In genomic region chr15:40238927-40239591, GRCh38 we compare ENCODE assay signal across 1 cellular context.
A peak's percentile ranks its signal among the peaks of the same experiment; 100 is the strongest.
TF ChIP-seq lines count a peak whose summit lies in the region.

Gene PAK6, plus strand, starts transcription at chr15:40239063. Its CDS starts 25,723 bp downstream, at chr15:40264786.

TF ChIP-seq in HEK293, 187 proteins besides CTCF, POLR2A, EP300 and RAD21 (continued from another document):
- TF ChIP-seq ZBTB21 (tag by site-specific recombination; IDR thresholded peaks at IDR 0.05) (peak; percentile 85), MYNN (tag by site-specific recombination; IDR thresholded peaks at IDR 0.05; ENCODE audit: borderline replicate concordance) (peak; percentile 77), PRDM10 (tag by site-specific recombination; IDR thresholded peaks at IDR 0.05) (0 out of 2 replicates have a peak, but pooled peaks have one; percentile 21), ZNF239 (tag by site-specific recombination; IDR thresholded peaks at IDR 0.05) (no peak), ZBTB26 (tag by site-specific recombination; optimal IDR thresholded peaks at IDR 0.05) (peak; percentile 41), ZNF292 (tag by site-specific recombination; IDR thresholded peaks at IDR 0.05; ENCODE audit: borderline replicate concordance, low read depth) (no peak), ZNF174 (tag by site-specific recombination; IDR thresholded peaks at IDR 0.05) (no peak), ZNF2 (tag by site-specific recombination; IDR thresholded peaks at IDR 0.05) (no peak), ZBTB44 (tag by site-specific recombination; IDR thresholded peaks at IDR 0.05) (peak; percentile 14; the same call in 1 of the 2 replicates), ZNF677 (tag by site-specific recombination; IDR thresholded peaks at IDR 0.05) (0 out of 2 replicates have a peak, but pooled peaks have one; percentile 10), ZNF843 (tag by site-specific recombination; IDR thresholded peaks at IDR 0.05) (no peak)
- TF ChIP-seq, protein P1, sequence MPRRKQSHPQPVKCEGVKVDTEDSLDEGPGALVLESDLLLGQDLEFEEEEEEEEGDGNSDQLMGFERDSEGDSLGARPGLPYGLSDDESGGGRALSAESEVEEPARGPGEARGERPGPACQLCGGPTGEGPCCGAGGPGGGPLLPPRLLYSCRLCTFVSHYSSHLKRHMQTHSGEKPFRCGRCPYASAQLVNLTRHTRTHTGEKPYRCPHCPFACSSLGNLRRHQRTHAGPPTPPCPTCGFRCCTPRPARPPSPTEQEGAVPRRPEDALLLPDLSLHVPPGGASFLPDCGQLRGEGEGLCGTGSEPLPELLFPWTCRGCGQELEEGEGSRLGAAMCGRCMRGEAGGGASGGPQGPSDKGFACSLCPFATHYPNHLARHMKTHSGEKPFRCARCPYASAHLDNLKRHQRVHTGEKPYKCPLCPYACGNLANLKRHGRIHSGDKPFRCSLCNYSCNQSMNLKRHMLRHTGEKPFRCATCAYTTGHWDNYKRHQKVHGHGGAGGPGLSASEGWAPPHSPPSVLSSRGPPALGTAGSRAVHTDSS (tag by site-specific recombination; IDR thresholded peaks at IDR 0.05): no peak
- TF ChIP-seq, protein P2, sequence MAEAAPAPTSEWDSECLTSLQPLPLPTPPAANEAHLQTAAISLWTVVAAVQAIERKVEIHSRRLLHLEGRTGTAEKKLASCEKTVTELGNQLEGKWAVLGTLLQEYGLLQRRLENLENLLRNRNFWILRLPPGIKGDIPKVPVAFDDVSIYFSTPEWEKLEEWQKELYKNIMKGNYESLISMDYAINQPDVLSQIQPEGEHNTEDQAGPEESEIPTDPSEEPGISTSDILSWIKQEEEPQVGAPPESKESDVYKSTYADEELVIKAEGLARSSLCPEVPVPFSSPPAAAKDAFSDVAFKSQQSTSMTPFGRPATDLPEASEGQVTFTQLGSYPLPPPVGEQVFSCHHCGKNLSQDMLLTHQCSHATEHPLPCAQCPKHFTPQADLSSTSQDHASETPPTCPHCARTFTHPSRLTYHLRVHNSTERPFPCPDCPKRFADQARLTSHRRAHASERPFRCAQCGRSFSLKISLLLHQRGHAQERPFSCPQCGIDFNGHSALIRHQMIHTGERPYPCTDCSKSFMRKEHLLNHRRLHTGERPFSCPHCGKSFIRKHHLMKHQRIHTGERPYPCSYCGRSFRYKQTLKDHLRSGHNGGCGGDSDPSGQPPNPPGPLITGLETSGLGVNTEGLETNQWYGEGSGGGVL (tag by site-specific recombination; IDR thresholded peaks at IDR 0.05): no peak
TF ChIP-seq in HEK293: peak in this region for 18.
